ENCODE assay signal across 4 cellular contexts in genomic region chr2:137801228-137801627, GRCh38.
"Had no signal": no experiment of that assay in that cellular context is flagged by ENCODE, and none has a peak within 500 bp of the region (broad histone marks: within the 10 kb centered on the region; RNA-seq: fewer than 3 reads in every experiment).

No MANE protein-coding gene starts in this region.

- DNase-seq: H9, HCEC 1CT had no signal

- H3K4me3 ChIP-seq: GM23338 had no signal

- H2AFZ ChIP-seq: GM23338 had no signal

- H3K4me2 ChIP-seq: GM23338 had no signal

- ATAC-seq: GM23338, HepG2 had no signal
